Comparison of ENCODE assay signal across 1 cellular context in the genomic region with DNA sequence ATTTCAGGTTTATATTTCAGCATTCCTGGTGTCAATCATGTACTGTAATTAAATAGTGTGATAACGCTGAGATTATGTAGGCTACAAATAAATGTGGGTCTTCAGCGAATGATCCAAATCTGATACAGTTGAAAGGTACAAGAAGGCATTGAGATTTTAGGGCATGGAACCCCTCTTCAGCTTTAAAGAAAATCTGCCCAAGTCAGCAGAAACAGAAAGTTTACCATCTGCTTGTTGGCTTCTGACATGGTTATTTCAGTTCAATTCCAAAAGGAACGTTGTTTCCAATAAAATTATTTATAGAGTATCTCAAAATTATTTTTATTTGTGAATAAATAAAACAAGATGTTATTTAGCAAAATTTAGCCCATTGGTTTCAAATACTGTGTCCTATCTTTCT.
TF ChIP-seq lines count a peak whose summit lies in the region.

No MANE protein-coding gene starts in this region.

TF ChIP-seq in HepG2, 621 proteins besides CTCF, POLR2A, EP300 and RAD21:
- TF ChIP-seq GMEB1 (CRISPR knock-in tag; IDR thresholded peaks at IDR 0.05; ENCODE audit: borderline replicate concordance) (no peak), MAFF (IDR thresholded peaks at IDR 0.05; ENCODE audit: low read depth, low read length) (peak; percentile 54), MAFK (conservative IDR thresholded peaks at IDR 0.05 in 1 of 2, IDR thresholded peaks at IDR 0.05 in 1 of 2; ENCODE audit: low read length in 2 of 2) (peak; percentile 61 to 74)
